Comparison of ENCODE assay signal across 1 cellular context in genomic region chr17:75471207-75471606, GRCh38.
TF ChIP-seq lines count a peak whose summit lies in the region.

No MANE protein-coding gene starts in this region.

TF ChIP-seq in HepG2, 621 proteins besides CTCF, POLR2A, EP300 and RAD21:
- TF ChIP-seq ZBTB38 (CRISPR knock-in tag; IDR thresholded peaks at IDR 0.05) (peak; percentile 85), RFX3 (CRISPR knock-in tag; IDR thresholded peaks at IDR 0.05) (no peak), ZNF468 (CRISPR knock-in tag; IDR thresholded peaks at IDR 0.05) (no peak), HCFC1 (IDR thresholded peaks at IDR 0.05; ENCODE audit: low read depth, low read length) (no peak), ZBTB10 (CRISPR knock-in tag; IDR thresholded peaks at IDR 0.05; ENCODE audit: borderline replicate concordance) (no peak)
